8 cellular contexts compared by ENCODE assay signal in the genomic region with DNA sequence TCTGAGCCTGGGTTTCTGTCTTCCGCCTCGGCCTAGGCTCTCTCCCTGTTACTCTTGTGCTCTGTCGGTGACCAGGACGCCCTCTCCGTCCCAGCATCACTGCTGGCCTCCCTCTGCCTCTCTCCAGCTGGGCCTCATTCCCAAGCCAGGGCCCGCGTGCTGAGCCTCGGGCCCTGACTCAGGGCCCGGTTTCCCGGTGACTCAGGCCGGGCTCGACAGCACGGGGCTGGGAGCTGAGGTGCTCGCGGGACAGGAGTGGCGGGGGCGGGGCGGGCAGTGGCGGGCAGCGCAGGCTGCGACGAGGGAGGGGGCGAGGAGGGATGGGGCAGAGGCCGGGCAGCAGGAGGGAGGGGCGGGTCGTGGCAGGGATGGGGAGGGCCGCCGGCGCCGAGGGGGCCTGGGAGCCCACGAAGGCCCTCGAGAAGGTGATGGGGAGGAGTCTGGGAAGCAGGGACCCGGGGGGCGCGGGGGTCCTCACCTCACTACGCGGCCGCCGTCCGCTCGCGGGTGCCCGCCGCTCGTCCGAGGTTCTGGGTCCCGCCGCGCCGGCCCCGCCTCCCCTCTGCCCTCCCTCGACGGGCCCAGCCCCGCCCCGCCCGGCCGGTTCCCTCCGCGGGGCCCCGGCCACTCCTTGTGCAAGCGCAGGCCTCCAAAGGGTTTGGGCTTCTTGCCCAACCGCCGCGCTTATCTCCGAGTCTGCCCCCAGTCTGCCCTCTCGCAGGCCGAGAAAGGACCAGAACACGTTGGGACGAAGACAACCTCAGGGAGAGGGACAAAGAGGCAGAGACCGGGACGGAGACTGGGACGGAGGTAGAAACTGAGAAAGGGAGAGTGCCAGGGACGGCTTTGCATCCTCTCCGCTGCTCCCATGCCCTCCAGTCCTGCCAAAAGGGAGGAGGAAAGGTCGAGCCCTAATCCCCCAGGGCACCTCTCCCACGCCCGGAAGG. TPM values are rescaled to one million over a fixed set of nuclear protein-coding genes. Genes with fewer than 3 reads are reported as not detected.
A peak's percentile ranks its signal among the peaks of the same experiment; 100 is the strongest.
DNase-seq lines count a peak whose midpoint lies in the region; ATAC-seq, FAIRE-seq and TF ChIP-seq lines count a peak whose summit lies in the region.

A gene with protein sequence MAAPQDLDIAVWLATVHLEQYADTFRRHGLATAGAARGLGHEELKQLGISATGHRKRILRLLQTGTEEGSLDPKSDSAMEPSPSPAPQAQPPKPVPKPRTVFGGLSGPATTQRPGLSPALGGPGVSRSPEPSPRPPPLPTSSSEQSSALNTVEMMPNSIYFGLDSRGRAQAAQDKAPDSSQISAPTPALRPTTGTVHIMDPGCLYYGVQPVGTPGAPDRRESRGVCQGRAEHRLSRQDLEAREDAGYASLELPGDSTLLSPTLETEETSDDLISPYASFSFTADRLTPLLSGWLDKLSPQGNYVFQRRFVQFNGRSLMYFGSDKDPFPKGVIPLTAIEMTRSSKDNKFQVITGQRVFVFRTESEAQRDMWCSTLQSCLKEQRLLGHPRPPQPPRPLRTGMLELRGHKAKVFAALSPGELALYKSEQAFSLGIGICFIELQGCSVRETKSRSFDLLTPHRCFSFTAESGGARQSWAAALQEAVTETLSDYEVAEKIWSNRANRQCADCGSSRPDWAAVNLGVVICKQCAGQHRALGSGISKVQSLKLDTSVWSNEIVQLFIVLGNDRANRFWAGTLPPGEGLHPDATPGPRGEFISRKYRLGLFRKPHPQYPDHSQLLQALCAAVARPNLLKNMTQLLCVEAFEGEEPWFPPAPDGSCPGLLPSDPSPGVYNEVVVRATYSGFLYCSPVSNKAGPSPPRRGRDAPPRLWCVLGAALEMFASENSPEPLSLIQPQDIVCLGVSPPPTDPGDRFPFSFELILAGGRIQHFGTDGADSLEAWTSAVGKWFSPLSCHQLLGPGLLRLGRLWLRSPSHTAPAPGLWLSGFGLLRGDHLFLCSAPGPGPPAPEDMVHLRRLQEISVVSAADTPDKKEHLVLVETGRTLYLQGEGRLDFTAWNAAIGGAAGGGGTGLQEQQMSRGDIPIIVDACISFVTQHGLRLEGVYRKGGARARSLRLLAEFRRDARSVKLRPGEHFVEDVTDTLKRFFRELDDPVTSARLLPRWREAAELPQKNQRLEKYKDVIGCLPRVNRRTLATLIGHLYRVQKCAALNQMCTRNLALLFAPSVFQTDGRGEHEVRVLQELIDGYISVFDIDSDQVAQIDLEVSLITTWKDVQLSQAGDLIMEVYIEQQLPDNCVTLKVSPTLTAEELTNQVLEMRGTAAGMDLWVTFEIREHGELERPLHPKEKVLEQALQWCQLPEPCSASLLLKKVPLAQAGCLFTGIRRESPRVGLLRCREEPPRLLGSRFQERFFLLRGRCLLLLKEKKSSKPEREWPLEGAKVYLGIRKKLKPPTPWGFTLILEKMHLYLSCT (N-terminal part only) (minus strand): TSS at position 536 of the 947 bp plus-strand sequence. CDS start 1,744 bp downstream, outside the sequence.

- H3K9ac ChIP-seq in IMR-90 (ENCODE audit: low read depth, low read length) = peak within 1 kb of the TSS; percentile 73
- H3K9ac ChIP-seq in keratinocyte (ENCODE audit: control insufficient read depth, extremely low read depth, insufficient read depth, low read length) = peak within 1 kb of the TSS; percentile 66

- BruUV-seq in IMR-90 (replicated peaks; lab: Mats Ljungman, UMichigan) = no TSS peak

- peak within 1 kb of the TSS; percentile 99 for H3K23ac ChIP-seq in IMR-90 (ENCODE audit: low read depth, low read length)

- no peaks in the 10 kb centered on the region for H4K20me1 ChIP-seq in IMR-90 (ENCODE audit: insufficient read depth, low read length)
- no peaks in the 10 kb centered on the region for H4K20me1 ChIP-seq in keratinocyte (ENCODE audit: control insufficient read depth, extremely low read depth, insufficient read depth, low read length)

- peak; percentile 78; the same call in 1 of the 2 replicates for TF ChIP-seq POLR2A in IMR-90 (IDR thresholded peaks at IDR 0.05; ENCODE audit: low read depth, low read length)

- H4K8ac ChIP-seq in IMR-90 (ENCODE audit: low read depth in 2 of 2, low read length in 2 of 2) = peak within 1 kb of the TSS; percentile 96 to 97

- peaks cover 0 to 7% (median 0%) of the 10 kb centered on the region in 3 donors for H3K27me3 Mint-ChIP-seq in CD14-positive monocyte (ENCODE audit: low read depth in 3 of 3)

- H3K4me2 ChIP-seq in IMR-90 (ENCODE audit: low read depth, low read length) = peak within 1 kb of the TSS; percentile 82
- peak within 1 kb of the TSS; percentile 72 for H3K4me2 ChIP-seq in keratinocyte (ENCODE audit: control insufficient read depth, extremely low read depth, insufficient read depth, low read depth, low read length)

- peaks cover 58% of the 10 kb centered on the region for H3K4me1 Mint-ChIP-seq in CD14-positive monocyte

- H2AK5ac ChIP-seq in IMR-90 (ENCODE audit: low read depth, low read length) = peak within 1 kb of the TSS; percentile 95

- H3K79me1 ChIP-seq in IMR-90 (ENCODE audit: low read depth in 1 of 2, low read length in 2 of 2) = peaks cover 12 to 25% of the 10 kb centered on the region in 2 experiments

- no peak for TF ChIP-seq CTCF in CD14-positive monocyte (IDR thresholded peaks at IDR 0.05)
- no peak for TF ChIP-seq CTCF in IMR-90 (conservative IDR thresholded peaks at IDR 0.05; ENCODE audit: low read depth, low read length)
- no peak for TF ChIP-seq CTCF in WI38 (IDR thresholded peaks at IDR 0.05; ENCODE audit: low read depth, low read length)
- TF ChIP-seq CTCF in coronary artery (IDR thresholded peaks at IDR 0.05) = no peak
- no peak for TF ChIP-seq CTCF in keratinocyte (optimal IDR thresholded peaks at IDR 0.05 in 1 of 3, IDR thresholded peaks at IDR 0.05 in 1 of 3, conservative IDR thresholded peaks at IDR 0.05 in 1 of 3; ENCODE audit: extremely low read depth in 1 of 3, insufficient read depth in 2 of 3, low read length in 3 of 3)

- H3K36me3 Mint-ChIP-seq in CD14-positive monocyte = peaks cover 19 to 25% of the 10 kb centered on the region in 2 donors

- peak within 1 kb of the TSS; percentile 100 for H3K14ac ChIP-seq in IMR-90 (replicated peaks; ENCODE audit: low read depth, low read length)

- no peak for FAIRE-seq in keratinocyte (lab: Jason Lieb, UNC)

- H3K9me1 ChIP-seq in IMR-90 (ENCODE audit: insufficient read depth, low read length) = peaks cover 21% of the 10 kb centered on the region
- H3K9me1 ChIP-seq in keratinocyte (ENCODE audit: control insufficient read depth, extremely low read depth, insufficient read depth, low read length) = no peaks in the 10 kb centered on the region

- peak within 1 kb of the TSS; percentile 87 for H2BK5ac ChIP-seq in IMR-90 (ENCODE audit: low read depth, low read length, poor library complexity, severe bottlenecking)

- H2BK120ac ChIP-seq in IMR-90 (ENCODE audit: low read depth, low read length) = peak within 1 kb of the TSS; percentile 94

- peak within 1 kb of the TSS; percentile 99 for H2AK9ac ChIP-seq in IMR-90 (replicated peaks; ENCODE audit: low read depth, low read length, poor library complexity)

- peak within 1 kb of the TSS; percentile 80 to 93 for H3K4me3 Mint-ChIP-seq in CD14-positive monocyte

- peak; percentile 78 for DNase-seq in CD14-positive monocyte (ENCODE audit: low spot score)
- peak; percentile 89 for DNase-seq in IMR-90
- DNase-seq in coronary artery (ENCODE audit: low spot score) = peak; percentile 89
- DNase-seq in keratinocyte (ENCODE audit: low read depth, low spot score) = no peak

- dilution Hi-C loops in IMR-90 (cut with HindIII; ENCODE audit: low sequenced_read_pairs, unreplicated experiment) (no loop called here), keratinocyte (cut with MboI; ENCODE audit: extremely low pct_ligation_motif_present, low sequenced_read_pairs) (no loop called here)

- H3K27me3 ChIP-seq in IMR-90 (ENCODE audit: control insufficient read depth, insufficient read depth, low read length) = no peaks in the 10 kb centered on the region; the same call in 1 of the 2 replicates
- no peaks in the 10 kb centered on the region for H3K27me3 ChIP-seq in keratinocyte (ENCODE audit: control insufficient read depth, extremely low read depth, insufficient read depth, low read length)

- H2AFZ ChIP-seq in IMR-90 (replicated peaks; ENCODE audit: low read length, poor library complexity) = peak within 1 kb of the TSS; percentile 85
- peak within 1 kb of the TSS; percentile 81 for H2AFZ ChIP-seq in keratinocyte (ENCODE audit: control insufficient read depth, low read length)

- H3K4me1 ChIP-seq in IMR-90 (ENCODE audit: control insufficient read depth, insufficient read depth, low read length) = peaks cover 18% of the 10 kb centered on the region
- H3K4me1 ChIP-seq in keratinocyte (ENCODE audit: control insufficient read depth, extremely low read depth, insufficient read depth, low read length) = peaks cover 19% of the 10 kb centered on the region

- CTCF ChIA-PET in IMR-90 (lab: Yijun Ruan, JAX) = interaction anchor here (0.6 to 1.3 kb wide), 4 partner anchors 10 to 740 kb away, joined by 3 to 4 read pairs (median 3); no protein-coding TSS in a partner anchor

- H3K9me3 ChIP-seq in IMR-90 (ENCODE audit: control insufficient read depth, insufficient read depth, low read length) (no peaks in the 10 kb centered on the region), keratinocyte (ENCODE audit: control insufficient read depth, low read depth, low read length) (no peaks in the 10 kb centered on the region)

- H3K36me3 ChIP-seq in IMR-90 (ENCODE audit: control insufficient read depth, insufficient read depth, low read length) (peaks cover 5% of the 10 kb centered on the region), keratinocyte (ENCODE audit: control insufficient read depth in 2 of 2, extremely low read depth in 1 of 2, insufficient read depth in 2 of 2, low read length in 2 of 2) (no peaks in the 10 kb centered on the region)

- peak within 1 kb of the TSS; percentile 80 for H4K91ac ChIP-seq in IMR-90 (ENCODE audit: insufficient read depth, low read depth, low read length)

- peak within 1 kb of the TSS; percentile 39 for H3K4me3 ChIP-seq in IMR-90 (ENCODE audit: insufficient read depth, low read depth, low read length)
- peak within 1 kb of the TSS; percentile 49 for H3K4me3 ChIP-seq in WI38 (ENCODE audit: low read depth, low read length)
- H3K4me3 ChIP-seq in coronary artery = peak within 1 kb of the TSS; percentile 75
- peak within 1 kb of the TSS; percentile 15 to 33 (median 31) for H3K4me3 ChIP-seq in keratinocyte (ENCODE audit: control insufficient read depth in 2 of 3, extremely low read depth in 1 of 3, insufficient read depth in 2 of 3, low read depth in 1 of 3, low read length in 3 of 3)
- H3K4me3 ChIP-seq in skin epidermis = peak within 1 kb of the TSS; percentile 30 to 51 (median 44)

- ATAC-seq in IMR-90 (ENCODE audit: low read depth) (peak; percentile 93), HG02798 (IDR thresholded peaks at IDR 0.05; ENCODE audit: poor library complexity, unreplicated experiment) (no peak), HG03442 (IDR thresholded peaks at IDR 0.05; ENCODE audit: unreplicated experiment) (no peak)

- peak within 1 kb of the TSS; percentile 59 for H3K18ac ChIP-seq in IMR-90 (ENCODE audit: low read depth, low read length)

- WGBS in IMR-90 (ENCODE audit: extremely low coverage in 2 of 2, insufficient read length in 1 of 2), 2 experiments = 2% methylated on average over 36 of the region's 77 CpGs; no CpG with 5 or more reads in 1 of the 2 experiments

- H3K79me2 ChIP-seq in keratinocyte (ENCODE audit: control insufficient read depth, insufficient read depth, low read length) = no peaks in the 10 kb centered on the region

- TF ChIP-seq RAD21 in IMR-90 (IDR thresholded peaks at IDR 0.05; ENCODE audit: low read length) = no peak

- H4K5ac ChIP-seq in IMR-90 (ENCODE audit: low read depth, low read length) = peak within 1 kb of the TSS; percentile 91

- peaks cover 0 to 2% (median 0%) of the 10 kb centered on the region in 7 donors for H3K9me3 Mint-ChIP-seq in CD14-positive monocyte

- H3K27ac Mint-ChIP-seq in CD14-positive monocyte = peak within 1 kb of the TSS; percentile 93 to 98 (median 97)

- H2BK15ac ChIP-seq in IMR-90 (ENCODE audit: low read depth, low read length) = peak within 1 kb of the TSS; percentile 81; the same call in 2 of the 3 replicates

- peak within 1 kb of the TSS; percentile 86 for H3K56ac ChIP-seq in IMR-90 (ENCODE audit: extremely low read depth, insufficient read depth, low read length)

- peak within 1 kb of the TSS; percentile 56 for H3K27ac ChIP-seq in IMR-90 (ENCODE audit: insufficient read depth, low read length)
- H3K27ac ChIP-seq in coronary artery = peak within 1 kb of the TSS; percentile 89 to 97
- H3K27ac ChIP-seq in keratinocyte (ENCODE audit: control insufficient read depth, insufficient read depth, low read length) = peak within 1 kb of the TSS; percentile 51
- H3K27ac ChIP-seq in skin epidermis = peak within 1 kb of the TSS; percentile 6 to 91 (median 72)

- POLR2A ChIA-PET in IMR-90 (lab: Charles Lee; ENCODE audit: unreplicated experiment) = no interaction called here

- intact Hi-C loops in CD14-positive monocyte (cut with micrococcal nuclease) (no loop called here), IMR-90 (cut with micrococcal nuclease) (no loop called here)

- H2BK20ac ChIP-seq in IMR-90 (ENCODE audit: low read depth, low read length) = peak within 1 kb of the TSS; percentile 75

- H3K4ac ChIP-seq in IMR-90 (ENCODE audit: low read depth, low read length) = peak within 1 kb of the TSS; percentile 97

- in situ Hi-C loops in IMR-90 (cut with MboI; ENCODE audit: low sequenced_read_pairs) = loop anchor here (25.0 kb wide), 1 partner anchor 430 kb away; a partner anchor contains a TSS

RNA-seq across cellular contexts. Expression of the gene that starts here (rescaled TPM):
- 1 to 10 TPM; 1.2 to 2.2 TPM for polyA plus RNA-seq in CD14-positive monocyte
- total RNA-seq in IMR-90 (2012; rRNA removed) = 1.4 and 2.2 TPM in 2 replicates
- 6.6 and 6.9 TPM in 2 replicates for polyA plus RNA-seq in IMR-90 (2012; rRNA removed)
- polyA plus RNA-seq in IMR-90 (2012; cell fraction: cytosol; rRNA removed) = 3.8 and 4.4 TPM in 2 replicates
- polyA plus RNA-seq in IMR-90 (2012; cell fraction: nucleus; rRNA removed; ENCODE audit: low replicate concordance) = 24.9 and 36.4 TPM in 2 replicates
- 1.3 to 2.4 TPM (median 1.3 TPM) in 3 replicates for polyA plus RNA-seq in keratinocyte
- polyA plus RNA-seq in keratinocyte (2011; ENCODE audit: low read depth) = 0.52 TPM
- 1.3 and 1.5 TPM in 2 replicates for polyA plus RNA-seq in keratinocyte (2011; cell fraction: cytosol; rRNA removed)
- 5.5 and 6.3 TPM in 2 replicates for polyA plus RNA-seq in keratinocyte (2011; cell fraction: nucleus; rRNA removed)
- 1.2 and 3.9 TPM in 2 replicates for polyA plus RNA-seq in keratinocyte (2012; ENCODE audit: low replicate concordance)
- polyA minus RNA-seq in keratinocyte = 2.4 to 7.6 TPM (median 2.5 TPM) in 3 replicates
- polyA minus RNA-seq in keratinocyte (2011; cell fraction: cytosol; rRNA and poly(A)+ RNA removed) = 4.6 TPM
- polyA minus RNA-seq in keratinocyte (2011; cell fraction: nucleus; rRNA and poly(A)+ RNA removed) = 2.7 and 3.3 TPM in 2 replicates
